8 cellular contexts compared by ENCODE assay signal in genomic region chr2:47309952-47310800, GRCh38. TPM values are rescaled to one million over a fixed set of nuclear protein-coding genes. Genes with fewer than 3 reads are reported as not detected.
DNase-seq lines count a peak whose midpoint lies in the region; ATAC-seq, FAIRE-seq and TF ChIP-seq lines count a peak whose summit lies in the region.

No MANE protein-coding gene starts in this region.

- CTCF ChIA-PET in activated CD8-positive, alpha-beta T cell treated with anti-CD3 and anti-CD28 coated beads for 36 hours (lab: Charles Lee): no interaction called here

- peak; percentile 84 for ATAC-seq in GM21737 (IDR thresholded peaks at IDR 0.05; ENCODE audit: unreplicated experiment)
- ATAC-seq in activated CD8-positive, alpha-beta T cell treated with anti-CD3 and anti-CD28 coated beads for 36 hours: no peak

- H3K27me3 Mint-ChIP-seq in brain: peaks cover 10% of the 10 kb centered on the region
- peaks cover 3% of the 10 kb centered on the region for H3K27me3 Mint-ChIP-seq in activated CD8-positive, alpha-beta T cell treated with anti-CD3 and anti-CD28 coated beads for 36 hours

- H3K4me2 ChIP-seq in KMS-11: peak overlapping the region; percentile 72

- no peaks in the 10 kb centered on the region for H3K9me3 ChIP-seq in muscle layer of duodenum (ENCODE audit: control insufficient read depth in 1 of 2, low read length in 2 of 2)

- H3K9ac ChIP-seq in KMS-11: peak overlapping the region; percentile 67

- H3K79me2 ChIP-seq in KMS-11 (ENCODE audit: insufficient read depth, low read depth): no peaks in the 10 kb centered on the region

- H3K27ac ChIP-seq in KMS-11 (peak overlapping the region; percentile 95), muscle layer of duodenum (ENCODE audit: low read length) (peak overlapping the region; percentile 81)

- no peaks in the 10 kb centered on the region for H3K9me3 Mint-ChIP-seq in brain
- no peaks in the 10 kb centered on the region for H3K9me3 Mint-ChIP-seq in activated CD8-positive, alpha-beta T cell treated with anti-CD3 and anti-CD28 coated beads for 36 hours

- peak overlapping the region in 2 of 5 experiments; percentile 7 to 22 for H3K4me3 Mint-ChIP-seq in brain
- no peak overlapping the region for H3K4me3 Mint-ChIP-seq in activated CD8-positive, alpha-beta T cell treated with anti-CD3 and anti-CD28 coated beads for 36 hours

- POLR2A ChIA-PET in activated CD8-positive, alpha-beta T cell treated with anti-CD3 and anti-CD28 coated beads for 36 hours (lab: Charles Lee): no interaction called here

- H4K20me1 ChIP-seq in KMS-11 (ENCODE audit: insufficient read depth): no peaks in the 10 kb centered on the region

- H3K4me1 ChIP-seq in KMS-11 (ENCODE audit: low read depth, poor library complexity, severe bottlenecking) (peaks cover 97% of the 10 kb centered on the region), muscle layer of duodenum (ENCODE audit: control insufficient read depth in 1 of 2, insufficient read depth in 2 of 2, low read length in 2 of 2) (peaks cover 12 to 28% of the 10 kb centered on the region in 2 donors)

- H3K4me1 Mint-ChIP-seq in brain: peaks cover 42% of the 10 kb centered on the region
- no peaks in the 10 kb centered on the region for H3K4me1 Mint-ChIP-seq in activated CD8-positive, alpha-beta T cell treated with anti-CD3 and anti-CD28 coated beads for 36 hours (ENCODE audit: low read depth)

- H3K4me3 ChIP-seq in KMS-11 (IDR thresholded peaks at IDR 0.05; ENCODE audit: insufficient read depth, low read depth, low read length): no peak overlapping the region
- peak overlapping the region in 1 of 2 donors; percentile 6 for H3K4me3 ChIP-seq in muscle layer of duodenum (ENCODE audit: low read depth in 1 of 2, low read length in 2 of 2)
- H3K4me3 ChIP-seq in H7 (ENCODE audit: insufficient read depth, low read depth, low read length): no peak overlapping the region

- TF ChIP-seq CTCF in KMS-11 (conservative IDR thresholded peaks at IDR 0.05; ENCODE audit: low read depth, low read length) (no peak), brain (conservative IDR thresholded peaks at IDR 0.05) (no peak)
- TF ChIP-seq CTCF in activated CD8-positive, alpha-beta T cell treated with anti-CD3 and anti-CD28 coated beads for 36 hours (IDR thresholded peaks at IDR 0.05): no peak

- peak overlapping the region; percentile 41; the same call in 1 of the 2 replicates for H2AFZ ChIP-seq in KMS-11 (ENCODE audit: low read depth)

- intact Hi-C loops in activated CD8-positive, alpha-beta T cell treated with anti-CD3 and anti-CD28 coated beads for 36 hours (cut with micrococcal nuclease): no loop called here

- DNase-seq in GM12891 (ENCODE audit: insufficient read length, low spot score) (peak; percentile 51), iPS-NIHi11 (ENCODE audit: low spot score) (no peak), H7 (no peak)
- no peak for DNase-seq in activated CD8-positive, alpha-beta T cell treated with anti-CD3 and anti-CD28 coated beads for 36 hours

- peak; percentile 22; the same call in 1 of the 2 replicates for TF ChIP-seq POLR2A in GM12891 (IDR thresholded peaks at IDR 0.05; ENCODE audit: low read depth, low read length)

- H3K27me3 ChIP-seq in KMS-11 (ENCODE audit: insufficient read depth, low read depth) (no peaks in the 10 kb centered on the region), muscle layer of duodenum (ENCODE audit: low read depth, low read length) (no peaks in the 10 kb centered on the region), H7 (ENCODE audit: control insufficient read depth, insufficient read depth, low read length) (no peaks in the 10 kb centered on the region)

- H3K36me3 ChIP-seq in KMS-11 (ENCODE audit: insufficient read depth) (no peaks in the 10 kb centered on the region), muscle layer of duodenum (ENCODE audit: control insufficient read depth in 1 of 2, insufficient read depth in 2 of 2, low read length in 2 of 2) (no peaks in the 10 kb centered on the region), H7 (replicated peaks; ENCODE audit: control insufficient read depth, insufficient read depth, low read length) (no peaks in the 10 kb centered on the region)

- H3K36me3 Mint-ChIP-seq in brain: peaks cover 11% of the 10 kb centered on the region
- H3K36me3 Mint-ChIP-seq in activated CD8-positive, alpha-beta T cell treated with anti-CD3 and anti-CD28 coated beads for 36 hours (ENCODE audit: low read depth): no peaks in the 10 kb centered on the region

- peak overlapping the region in 4 of 5 experiments; percentile 84 to 96 (median 90) for H3K27ac Mint-ChIP-seq in brain
- no peak overlapping the region for H3K27ac Mint-ChIP-seq in activated CD8-positive, alpha-beta T cell treated with anti-CD3 and anti-CD28 coated beads for 36 hours

- peak; percentile 90 for FAIRE-seq in GM12891 (lab: Jason Lieb, UNC)

TF ChIP-seq in GM12891, 5 proteins besides CTCF, POLR2A, EP300 and RAD21:
- TF ChIP-seq PAX5 (IDR thresholded peaks at IDR 0.05; ENCODE audit: insufficient read depth, low read length, severe bottlenecking) (no peak), POU2F2 (IDR thresholded peaks at IDR 0.05; ENCODE audit: low read depth, low read length) (peak; percentile 81), POLR2AphosphoS5 (IDR thresholded peaks at IDR 0.05; ENCODE audit: low read depth, low read length) (peak; percentile 20; the same call in 1 of the 2 replicates), TAF1 (IDR thresholded peaks at IDR 0.05; ENCODE audit: low read depth, low read length) (0 out of 2 replicates have a peak, but pooled peaks have one; percentile 5), SPI1 (IDR thresholded peaks at IDR 0.05; ENCODE audit: low read depth, low read length) (peak; percentile 43)
TF ChIP-seq in GM12891: peak in this region for 4.

RNA-seq across cellular contexts. Expression of gene EPCAM, which starts 58.9 kb away (rescaled TPM):
- polyA plus RNA-seq in GM12891 (2012; ENCODE audit: low read depth, missing spikeins): 0.40 TPM
- polyA plus RNA-seq in brain (ENCODE audit: insufficient read depth, low read depth, low replicate concordance): 194 TPM
- 43.1 and 74.9 TPM in 2 replicates for total RNA-seq in H7 (2014; rRNA removed; shearing (Covaris generic))
- total RNA-seq in activated CD8-positive, alpha-beta T cell treated with anti-CD3 and anti-CD28 coated beads for 36 hours: under 1 TPM; 0.22 to 0.59 TPM

Comparison
In these comparisons a context has a peak if more than half of its experiments do, and no peak if none do; other contexts are left out.
1. RNA of gene EPCAM, which starts 58.9 kb away (total RNA-seq): 43.1 to 74.9 TPM in H7; 0.22 to 0.59 TPM in activated CD8-positive, alpha-beta T cell treated with anti-CD3 and anti-CD28 coated beads for 36 hours; every median in the first group is over 10 times any median in the second.